22 cellular contexts compared by ENCODE assay signal in the genomic region with DNA sequence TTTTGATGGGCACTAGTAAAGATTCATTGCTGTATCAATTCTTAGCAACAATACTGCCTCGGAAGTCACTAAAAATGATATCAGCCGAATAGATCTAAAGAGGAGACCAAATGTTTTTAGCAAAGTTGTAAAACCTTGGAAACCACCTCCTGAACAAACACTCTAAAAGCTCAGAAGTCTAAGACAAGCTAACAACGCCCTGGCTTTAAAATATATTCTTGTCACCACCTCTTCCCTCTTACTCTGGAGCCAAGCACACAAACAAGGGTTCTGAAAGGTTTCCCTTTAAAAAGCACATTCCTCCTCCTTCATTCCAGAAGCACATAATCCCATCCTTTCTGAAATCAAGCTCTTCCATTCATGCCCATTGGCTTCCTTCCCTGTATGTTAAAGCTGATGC.
"Had no signal": no experiment of that assay in that cellular context is flagged by ENCODE, and none has a peak within 500 bp of the region (broad histone marks: within the 10 kb centered on the region; RNA-seq: fewer than 3 reads in every experiment).

No MANE protein-coding gene starts in this region.

- H3K27ac Mint-ChIP-seq: endodermal cell; memory B cell; naive thymus-derived CD4-positive, alpha-beta T cell had no signal

- FAIRE-seq: endothelial cell of umbilical vein, frontal cortex had no signal

- DNase-seq: effector CD4-positive, alpha-beta T cell; endodermal cell; erythroblast; heart left ventricle; hypothalamus; islet precursor cell; left lung; lower lobe of right lung; naive thymus-derived CD4-positive, alpha-beta T cell; sigmoid colon; stimulated activated CD4-positive, alpha-beta T cell treated with anti-CD3 and anti-CD28 coated beads, Interleukin-12 subunit alpha, Interleukin-12 subunit beta, amount 100 ng/mL, for 4 hours; stimulated activated naive CD4-positive, alpha-beta T cell; stomach; substantia nigra; transverse colon had no signal

- H3K4me3 ChIP-seq: coronary artery, heart left ventricle, left lung, lower lobe of right lung, right atrium auricular region, sigmoid colon, skin epidermis, stomach, thoracic aorta, transverse colon had no signal

- H3K4me3 Mint-ChIP-seq: endodermal cell; memory B cell; naive thymus-derived CD4-positive, alpha-beta T cell had no signal

- ATAC-seq: heart left ventricle; left lung; lower lobe of right lung; naive thymus-derived CD4-positive, alpha-beta T cell had no signal

- H3K27ac ChIP-seq: coronary artery, heart left ventricle, left lung, lower lobe of right lung, right atrium auricular region, sigmoid colon, skin epidermis, stomach, thoracic aorta, transverse colon had no signal

- H3K4me1 Mint-ChIP-seq: memory B cell; naive thymus-derived CD4-positive, alpha-beta T cell had no signal

- H3K36me3 Mint-ChIP-seq: memory B cell had no signal
